27 cellular contexts compared by ENCODE assay signal in genomic region chr7:45389073-45389872, GRCh38.
"Had no signal": no experiment of that assay in that cellular context is flagged by ENCODE, and none has a peak within 500 bp of the region (broad histone marks: within the 10 kb centered on the region; RNA-seq: fewer than 3 reads in every experiment).

No MANE protein-coding gene starts in this region.

- H3K27me3 ChIP-seq: adrenal gland, cardiac muscle cell, foreskin keratinocyte, pancreas, stomach, thyroid gland, upper lobe of right lung had no signal

- H3K27ac ChIP-seq: adrenal gland, cardiac muscle cell, foreskin keratinocyte, lower lobe of right lung, pancreas, prostate gland, stomach, thyroid gland, upper lobe of right lung had no signal

- ATAC-seq: activated CD4-positive, alpha-beta T cell treated with anti-CD3 and anti-CD28 coated beads for 36 hours; foreskin keratinocyte; lower lobe of right lung; naive thymus-derived CD8-positive, alpha-beta T cell; pancreas; stimulated activated naive B cell treated with anti-CD40 and anti-IgM and Interleukin-4, amounts not matched to agents 10 μg/mL and 1 μg/mL and 100 μg/mL, for 72 hours; upper lobe of right lung had no signal

- DNase-seq: activated CD4-positive, alpha-beta T cell treated with anti-CD3 and anti-CD28 coated beads for 36 hours; activated CD4-positive, alpha-beta T cell treated with anti-CD3 and anti-CD28 coated beads, Interleukin-2, amount 50 U/mL, for 48 hours; activated CD4-positive, CD25-positive, alpha-beta regulatory T cell; activated CD8-positive, alpha-beta memory T cell treated with anti-CD3 and anti-CD28 coated beads for 24 hours; activated effector memory CD4-positive, alpha-beta T cell treated with Interleukin-2 at 50 U/mL for 16 hours; activated naive CD4-positive, alpha-beta T cell treated with anti-CD3 and anti-CD28 coated beads for 36 hours; activated naive CD8-positive, alpha-beta T cell treated with anti-CD3 and anti-CD28 coated beads for 36 hours; adrenal gland; aorta; cortex of kidney; foreskin keratinocyte; lower lobe of right lung; mesenchymal stem cell; naive thymus-derived CD8-positive, alpha-beta T cell; nucleus accumbens; pancreas; retina; stimulated activated CD4-positive, alpha-beta T cell treated with anti-CD3 and anti-CD28 coated beads, Interleukin-15, amount 100 ng/mL, for 24 hours; stimulated activated CD4-positive, alpha-beta T cell treated with anti-CD3 and anti-CD28 coated beads, Interleukin-2, amount 100 ng/mL, for 24 hours; stimulated activated naive B cell treated with anti-CD40 and anti-IgM and Interleukin-4, amounts not matched to agents 10 μg/mL and 1 μg/mL and 100 μg/mL, for 72 hours; stomach; thyroid gland; upper lobe of right lung had no signal

- FAIRE-seq: endothelial cell of umbilical vein, keratinocyte, pancreas had no signal

- H3K36me3 ChIP-seq: adrenal gland, cardiac muscle cell, lower lobe of right lung, pancreas, prostate gland, stomach, thyroid gland, upper lobe of right lung had no signal

- H3K4me3 ChIP-seq: adrenal gland, cardiac muscle cell, lower lobe of right lung, pancreas, prostate gland, stomach, thyroid gland, upper lobe of right lung had no signal

- H3K4me1 ChIP-seq: adrenal gland, foreskin keratinocyte, lower lobe of right lung, pancreas, prostate gland, stomach, thyroid gland, upper lobe of right lung had no signal

- H3K9me3 ChIP-seq: adrenal gland, lower lobe of right lung, pancreas, prostate gland, thyroid gland, upper lobe of right lung had no signal
